ENCODE assay signal across 32 cellular contexts in the genomic region with DNA sequence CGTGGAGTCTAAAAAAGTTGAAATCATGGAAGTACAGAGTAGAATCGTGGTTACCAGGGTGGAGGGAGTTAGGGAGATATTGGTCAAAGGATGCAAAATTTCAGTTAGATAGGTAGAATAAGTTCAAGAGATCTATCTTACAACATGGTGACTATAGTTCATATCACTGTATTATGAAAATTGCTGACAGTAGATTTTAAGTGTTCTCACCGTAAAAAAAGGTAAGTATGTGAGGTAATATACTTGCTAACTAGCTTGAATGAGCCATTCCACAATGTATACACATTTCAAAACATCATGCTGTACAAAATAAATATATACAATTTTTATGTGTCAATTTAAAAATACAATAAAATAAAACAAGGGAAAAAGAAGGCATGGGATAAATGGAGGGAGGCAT.
DNase-seq lines count a peak whose midpoint lies in the region; ATAC-seq, FAIRE-seq and TF ChIP-seq lines count a peak whose summit lies in the region.
"Had no signal": no experiment of that assay in that cellular context is flagged by ENCODE, and none has a peak within 500 bp of the region (broad histone marks: within the 10 kb centered on the region; RNA-seq: fewer than 3 reads in every experiment).

No MANE protein-coding gene starts in this region.

- H3K36me3 ChIP-seq in HepG2 (replicated peaks in 1 of 2; ENCODE audit: control insufficient read depth in 1 of 2, insufficient read depth in 2 of 2, low read length in 2 of 2) (no peaks in the 10 kb centered on the region), right lobe of liver (no peaks in the 10 kb centered on the region), IMR-90 (ENCODE audit: control insufficient read depth, insufficient read depth, low read length) (no peaks in the 10 kb centered on the region)
- H3K36me3 ChIP-seq: BE2C; BLaER1; BLaER1 treated with 17β-estradiol and CSF1 and Interleukin-3, amounts not matched to agents 10 nM and 100 nM had no signal

- H4K91ac ChIP-seq in IMR-90 (ENCODE audit: insufficient read depth, low read depth, low read length): no peak overlapping the region

- DNase-seq in HepG2 (ENCODE audit: low spot score) (no peak), right lobe of liver (no peak), A549 (ENCODE audit: low read depth in 1 of 2, low spot score in 1 of 2) (no peak), IMR-90 (no peak), glomerular visceral epithelial cell (ENCODE audit: extremely low spot score) (no peak)
- no peak for DNase-seq in activated CD4-positive, CD25-positive, alpha-beta regulatory T cell (lab: John Stamatoyannopoulos, UW)
- DNase-seq: 8988T; ACHN; AML-193; BE2C; C1 segment of cervical spinal cord; Caco-2; Calu3; CD4-positive, alpha-beta memory T cell; CD4-positive, alpha-beta T cell; CD4-positive, CD25-positive, alpha-beta regulatory T cell; CD8-positive, alpha-beta memory T cell; CD8-positive, alpha-beta T cell; COR-L47; DMS 273 treated with DMSO at 0.1 percent for 48 hours; DMS153; DMS53; DMS79; DMS79 treated with DMSO at 0.1 percent for 48 hours; DND-41; EL had no signal

- H3K4me2 ChIP-seq in HepG2 (ENCODE audit: low read depth, low read length) (no peak overlapping the region), A549 (no peak overlapping the region), IMR-90 (ENCODE audit: low read depth, low read length) (no peak overlapping the region)
- H3K4me2 ChIP-seq: BLaER1; BLaER1 treated with 17β-estradiol and CSF1 and Interleukin-3, amounts not matched to agents 10 nM and 100 nM had no signal

- H3K79me2 ChIP-seq in HepG2 (ENCODE audit: insufficient read depth, low read length): no peaks in the 10 kb centered on the region

- no peak overlapping the region for H4K5ac ChIP-seq in IMR-90 (ENCODE audit: low read depth, low read length)

- H3K18ac ChIP-seq in IMR-90 (ENCODE audit: low read depth, low read length): no peak overlapping the region

- WGBS in HepG2 (ENCODE audit: low lambda C conversion rate): 3% methylated on average over 3 of the region's 3 CpGs
- 28% methylated on average over 3 of the region's 3 CpGs for WGBS in right lobe of liver (ENCODE audit: insufficient coverage, low coverage, low lambda C conversion rate, missing lambda C conversion rate)
- 2% methylated on average over 3 of the region's 3 CpGs for WGBS in A549 (ENCODE audit: missing lambda C conversion rate)
- no CpG with 5 or more reads among the region's 3 CpGs for WGBS in IMR-90 (ENCODE audit: extremely low coverage in 2 of 2, insufficient read length in 1 of 2), 2 experiments

- H2AK5ac ChIP-seq in IMR-90 (ENCODE audit: low read depth, low read length): no peak overlapping the region

- no peak overlapping the region for H2BK120ac ChIP-seq in IMR-90 (ENCODE audit: low read depth, low read length)

- H3K4me3 ChIP-seq in HepG2 (replicated peaks in 1 of 3; ENCODE audit: insufficient read depth in 1 of 3, low read depth in 2 of 3, low read length in 3 of 3) (no peak overlapping the region), right lobe of liver (no peak overlapping the region), A549 (no peak overlapping the region), IMR-90 (ENCODE audit: insufficient read depth, low read depth, low read length) (no peak overlapping the region)
- H3K4me3 ChIP-seq: BLaER1; BLaER1 treated with 17β-estradiol and CSF1 and Interleukin-3, amounts not matched to agents 10 nM and 100 nM had no signal

- H3K23ac ChIP-seq in IMR-90 (ENCODE audit: low read depth, low read length): no peak overlapping the region

- H2AK9ac ChIP-seq in IMR-90 (replicated peaks; ENCODE audit: low read depth, low read length, poor library complexity): no peak overlapping the region

- H3K27me3 ChIP-seq in HepG2 (ENCODE audit: control insufficient read depth in 1 of 2, insufficient read depth in 2 of 2, low read length in 2 of 2) (no peaks in the 10 kb centered on the region), right lobe of liver (no peaks in the 10 kb centered on the region), IMR-90 (ENCODE audit: control insufficient read depth, insufficient read depth, low read length) (no peaks in the 10 kb centered on the region)
- H3K27me3 ChIP-seq: BE2C; BLaER1; BLaER1 treated with 17β-estradiol and CSF1 and Interleukin-3, amounts not matched to agents 10 nM and 100 nM had no signal

- H3K9me1 ChIP-seq in IMR-90 (ENCODE audit: insufficient read depth, low read length): no peaks in the 10 kb centered on the region

- no peaks in the 10 kb centered on the region for H4K20me1 ChIP-seq in HepG2 (ENCODE audit: insufficient read depth, low read length)
- no peaks in the 10 kb centered on the region for H4K20me1 ChIP-seq in IMR-90 (ENCODE audit: insufficient read depth, low read length)
- H4K20me1 ChIP-seq: BLaER1; BLaER1 treated with 17β-estradiol and CSF1 and Interleukin-3, amounts not matched to agents 10 nM and 100 nM had no signal

- TF ChIP-seq POLR2A in HepG2 (IDR thresholded peaks at IDR 0.05; ENCODE audit: insufficient read depth in 1 of 2, low read depth in 2 of 2, low read length in 2 of 2): no peak
- TF ChIP-seq POLR2A in right lobe of liver (IDR thresholded peaks at IDR 0.05): no peak
- no peak for TF ChIP-seq POLR2A in A549 (IDR thresholded peaks at IDR 0.05; ENCODE audit: low read length)
- TF ChIP-seq POLR2A in IMR-90 (IDR thresholded peaks at IDR 0.05; ENCODE audit: low read depth, low read length): no peak

- TF ChIP-seq EP300 in HepG2 (IDR thresholded peaks at IDR 0.05; ENCODE audit: low read depth in 2 of 2, low read length in 2 of 2): no peak
- TF ChIP-seq EP300 in HepG2 (CRISPR knock-in tag; IDR thresholded peaks at IDR 0.05; ENCODE audit: borderline replicate concordance): no peak
- TF ChIP-seq EP300 in A549 (IDR thresholded peaks at IDR 0.05): no peak

- no peak overlapping the region for H2BK20ac ChIP-seq in IMR-90 (ENCODE audit: low read depth, low read length)

- no peak overlapping the region for H3K4ac ChIP-seq in IMR-90 (ENCODE audit: low read depth, low read length)

- H2AFZ ChIP-seq in HepG2 (ENCODE audit: low read length): no peak overlapping the region
- no peak overlapping the region for H2AFZ ChIP-seq in IMR-90 (replicated peaks; ENCODE audit: low read length, poor library complexity)

- CTCF ChIA-PET in HepG2 (lab: Yijun Ruan, JAX; ENCODE audit: low intra/inter-chr PET ratio, low total read pairs) (no interaction called here), A549 (lab: Yijun Ruan, JAX) (no interaction called here), IMR-90 (lab: Yijun Ruan, JAX) (no interaction called here)

- BruUV-seq in HepG2 (replicated peaks; lab: Mats Ljungman, UMichigan): no TSS peak
- no TSS peak for BruUV-seq in IMR-90 (replicated peaks; lab: Mats Ljungman, UMichigan)

- POLR2A ChIA-PET in HepG2 (lab: Yijun Ruan, JAX) (no interaction called here), A549 (lab: Yijun Ruan, JAX) (no interaction called here), IMR-90 (lab: Charles Lee; ENCODE audit: unreplicated experiment) (no interaction called here)

- H2BK15ac ChIP-seq in IMR-90 (ENCODE audit: low read depth, low read length): no peak overlapping the region

- H3K9ac ChIP-seq in HepG2 (ENCODE audit: insufficient read depth, low read depth, low read length): no peak overlapping the region
- no peak overlapping the region for H3K9ac ChIP-seq in IMR-90 (ENCODE audit: low read depth, low read length)
- H3K9ac ChIP-seq: BLaER1; BLaER1 treated with 17β-estradiol and CSF1 and Interleukin-3, amounts not matched to agents 10 nM and 100 nM had no signal

- H3K27ac ChIP-seq in HepG2 (ENCODE audit: extremely low read length, insufficient read depth, low read length) (no peak overlapping the region), right lobe of liver (no peak overlapping the region), A549 (no peak overlapping the region), IMR-90 (ENCODE audit: insufficient read depth, low read length) (no peak overlapping the region)
- H3K27ac ChIP-seq: 22Rv1; BLaER1; BLaER1 treated with 17β-estradiol and CSF1 and Interleukin-3, amounts not matched to agents 10 nM and 100 nM; C4-2B had no signal

- ATAC-seq in HepG2: no peak
- ATAC-seq in right lobe of liver: no peak
- no peak for ATAC-seq in A549
- no peak for ATAC-seq in IMR-90 (ENCODE audit: low read depth)
- ATAC-seq: CD8-positive, alpha-beta T cell had no signal

- H3K79me1 ChIP-seq in IMR-90 (ENCODE audit: low read depth in 1 of 2, low read length in 2 of 2): no peaks in the 10 kb centered on the region

- intact Hi-C loops in HepG2 (cut with micrococcal nuclease; ENCODE audit: unreplicated experiment) (no loop called here), right lobe of liver (cut with DNase I) (no loop called here), IMR-90 (cut with micrococcal nuclease) (no loop called here)

- H3K56ac ChIP-seq in IMR-90 (ENCODE audit: extremely low read depth, insufficient read depth, low read length): no peak overlapping the region

- H2BK5ac ChIP-seq in IMR-90 (ENCODE audit: low read depth, low read length, poor library complexity, severe bottlenecking): no peak overlapping the region

- no peak overlapping the region for H3K14ac ChIP-seq in IMR-90 (replicated peaks; ENCODE audit: low read depth, low read length)

- H4K8ac ChIP-seq in IMR-90 (ENCODE audit: low read depth in 2 of 2, low read length in 2 of 2): no peak overlapping the region

- FAIRE-seq in HepG2 (lab: Jason Lieb, UNC) (no peak), A549 (lab: Jason Lieb, UNC) (no peak)
- FAIRE-seq: A204.1, D721Med had no signal

- no peaks in the 10 kb centered on the region for H3K4me1 ChIP-seq in HepG2 (ENCODE audit: insufficient read depth, low read length)
- H3K4me1 ChIP-seq in right lobe of liver: no peaks in the 10 kb centered on the region
- no peaks in the 10 kb centered on the region for H3K4me1 ChIP-seq in A549
- H3K4me1 ChIP-seq in IMR-90 (ENCODE audit: control insufficient read depth, insufficient read depth, low read length): no peaks in the 10 kb centered on the region
- H3K4me1 ChIP-seq: BLaER1; BLaER1 treated with 17β-estradiol and CSF1 and Interleukin-3, amounts not matched to agents 10 nM and 100 nM; Caco-2 had no signal

- TF ChIP-seq CTCF in HepG2 (CRISPR knock-in tag; IDR thresholded peaks at IDR 0.05): no peak
- TF ChIP-seq CTCF in right lobe of liver (IDR thresholded peaks at IDR 0.05): no peak
- TF ChIP-seq CTCF in A549 (IDR thresholded peaks at IDR 0.05): no peak
- no peak for TF ChIP-seq CTCF in IMR-90 (conservative IDR thresholded peaks at IDR 0.05; ENCODE audit: low read depth, low read length)

- in situ Hi-C loops in HepG2 (cut with HindIII; ENCODE audit: extremely low pct_ligation_motif_present, low pct_unique_long_range_greater_than_20kb): no loop called here
- in situ Hi-C loops in IMR-90 (cut with MboI; ENCODE audit: low sequenced_read_pairs): no loop called here

- H3K9me3 ChIP-seq in HepG2 (ENCODE audit: low read length) (no peaks in the 10 kb centered on the region), right lobe of liver (no peaks in the 10 kb centered on the region), A549 (no peaks in the 10 kb centered on the region), IMR-90 (ENCODE audit: control insufficient read depth, insufficient read depth, low read length) (peaks cover 2% of the 10 kb centered on the region; the same call in 1 of the 2 replicates)
- H3K9me3 ChIP-seq: BE2C, Caco-2 had no signal

- dilution Hi-C loops in IMR-90 (cut with HindIII; ENCODE audit: low sequenced_read_pairs, unreplicated experiment): no loop called here

- TF ChIP-seq RAD21 in HepG2 (CRISPR knock-in tag; IDR thresholded peaks at IDR 0.05): no peak
- TF ChIP-seq RAD21 in A549 (conservative IDR thresholded peaks at IDR 0.05 in 1 of 2, IDR thresholded peaks at IDR 0.05 in 1 of 2): no peak
- TF ChIP-seq RAD21 in IMR-90 (IDR thresholded peaks at IDR 0.05; ENCODE audit: low read length): no peak
